In the genomic region with DNA sequence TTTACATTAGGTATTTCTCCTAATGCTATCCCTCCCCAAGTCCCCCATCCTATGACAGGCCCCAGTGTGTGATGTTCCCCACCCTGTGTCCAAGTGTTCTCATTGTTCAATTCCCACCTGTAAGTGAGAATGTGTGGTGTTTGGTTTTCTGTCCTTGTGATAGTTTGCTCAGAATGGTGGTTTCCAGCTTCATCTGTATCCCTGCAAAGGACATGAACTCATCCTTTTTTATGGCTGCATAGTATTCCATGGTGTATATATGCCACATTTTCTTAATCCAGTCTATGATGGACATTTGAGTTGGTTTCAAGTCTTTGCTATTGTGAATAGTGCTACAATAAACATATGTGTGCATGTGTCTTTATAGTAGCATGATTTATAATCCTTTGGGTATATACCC, we compare ENCODE assay signal across 18 cellular contexts. TPM values are rescaled to one million over a fixed set of nuclear protein-coding genes. Genes with fewer than 3 reads are reported as not detected.
"Had no signal": no experiment of that assay in that cellular context is flagged by ENCODE, and none has a peak within 500 bp of the region (broad histone marks: within the 10 kb centered on the region; RNA-seq: fewer than 3 reads in every experiment).

No MANE protein-coding gene starts in this region.

RNA-seq across cellular contexts. Expression of a gene that starts 56.3 kb away (rescaled TPM):
- total RNA-seq: activated naive CD4-positive, alpha-beta T cell treated with anti-CD3 and anti-CD28 coated beads for 36 hours; activated naive CD4-positive, alpha-beta T cell treated with anti-CD3 and anti-CD28 coated beads, Interleukin-2, amount 50 U/mL, for 72 hours; activated naive CD8-positive, alpha-beta T cell treated with anti-CD3 and anti-CD28 coated beads for 36 hours; activated naive CD8-positive, alpha-beta T cell treated with anti-CD3 and anti-CD28 coated beads, Interleukin-2, amount 10 ng/mL, durations not matched to agents 7 days and 5 days; activated T-cell treated with anti-CD3 and anti-CD28 coated beads, Interleukin-2, amount 50 U/mL, for 4 hours; activated T-cell treated with anti-CD3 and anti-CD28 coated beads, Interleukin-2, amount 50 U/mL, for 72 hours; activated T-helper 1 cell treated with anti-CD3 and anti-CD28 coated beads, Interleukin-12 subunit alpha, Interleukin-12 subunit beta, Interleukin-2, Interleukin-4 antibody, amounts not matched to agents 30 ng/mL and 10 ng/mL and 1 ng/mL, durations not matched to agents 14 hours and 24 hours and 36 hours; activated T-helper 17 cell treated with anti-CD3 and anti-CD28 coated beads, Interleukin-2, amount 50 U/mL, for 72 hours; activated T-helper 2 cell treated with anti-CD3 and anti-CD28 coated beads, Interferon-gamma antibody, Interleukin-2, Interleukin-4, amounts not matched to agents 10 μg/mL and 5 μg/mL and 100 μg/mL, durations not matched to agents 14 hours and 24 hours and 36 hours; adrenal gland; aorta; ascending aorta; astrocyte; body of pancreas; bronchial epithelial cell; cardiac muscle cell; cardiac septum; chondrocyte had no signal
- polyA plus RNA-seq: adrenal gland had no signal
